6 cellular contexts compared by ENCODE assay signal in genomic region chr11:111878385-111878765, GRCh38. TPM values are rescaled to one million over a fixed set of nuclear protein-coding genes. Genes with fewer than 3 reads are reported as not detected.
DNase-seq lines count a peak whose midpoint lies in the region; ATAC-seq and TF ChIP-seq lines count a peak whose summit lies in the region.

No MANE protein-coding gene starts in this region.

- DNase-seq in breast epithelium (ENCODE audit: low spot score in 2 of 2) (no peak), GM13976 (ENCODE audit: low spot score) (no peak), HuH-7 (ENCODE audit: low spot score) (no peak)

- H2AFZ ChIP-seq in neuron (ENCODE audit: low read depth, low read length) = peak overlapping the region; percentile 95

- H3K4me3 ChIP-seq in breast epithelium (peak overlapping the region; percentile 67 to 85 (median 69)), neuron (ENCODE audit: low read length) (peak overlapping the region; percentile 74)

- H3K4me1 ChIP-seq in breast epithelium (no peaks in the 10 kb centered on the region), neuron (ENCODE audit: insufficient read depth, low read length) (peaks cover 12% of the 10 kb centered on the region)

- intact Hi-C loops in breast epithelium (cut with DNase I; ENCODE audit: low total_unique reads) = no loop called here

- in situ Hi-C loops in GM13976 (cut with MboI; ENCODE audit: low sequenced_read_pairs, unreplicated experiment) = no loop called here

- TF ChIP-seq POLR2A in breast epithelium (IDR thresholded peaks at IDR 0.05) = no peak

- no peaks in the 10 kb centered on the region for H3K27me3 ChIP-seq in breast epithelium
- no peaks in the 10 kb centered on the region for H3K27me3 ChIP-seq in neuron (ENCODE audit: insufficient read depth, low read length)

- H3K9me3 ChIP-seq in breast epithelium (no peaks in the 10 kb centered on the region), neuron (ENCODE audit: low read length) (no peaks in the 10 kb centered on the region)

- TF ChIP-seq CTCF in breast epithelium (IDR thresholded peaks at IDR 0.05) (no peak), GM13976 (IDR thresholded peaks at IDR 0.05; ENCODE audit: borderline replicate concordance, control extremely low read depth, extremely low read depth, insufficient read depth, missing control alignments) (no peak)

- ATAC-seq in GM18517 (IDR thresholded peaks at IDR 0.05; ENCODE audit: unreplicated experiment) (peak; percentile 24), HG03432 (IDR thresholded peaks at IDR 0.05; ENCODE audit: unreplicated experiment) (peak; percentile 13)

- H3K27ac ChIP-seq in breast epithelium = peak overlapping the region; percentile 95 to 99

- no peaks in the 10 kb centered on the region for H3K36me3 ChIP-seq in breast epithelium
- H3K36me3 ChIP-seq in neuron (ENCODE audit: insufficient read depth, low read length) = peaks cover 9% of the 10 kb centered on the region

RNA-seq across cellular contexts. Expression of gene FDXACB1, which starts 0.6 kb away (rescaled TPM):
- 1 to 10 TPM; 1.6 to 3.7 (median 3.3) TPM for total RNA-seq in breast epithelium

RNA-seq across cellular contexts. Expression of gene CFAP68, which starts 1.0 kb away (rescaled TPM):
- total RNA-seq in breast epithelium = 10 to 100 TPM; 29.6 to 35.1 (median 31.2) TPM

RNA-seq across cellular contexts. Expression of gene ALG9, which starts 7.0 kb away (rescaled TPM):
- total RNA-seq in breast epithelium = 10 to 100 TPM; 31.8 to 46.2 (median 43.9) TPM

RNA-seq across cellular contexts. Expression of gene CRYAB, which starts 33.2 kb away (rescaled TPM):
- 100 to 1,000 TPM; 132 to 299 (median 271) TPM for total RNA-seq in breast epithelium

RNA-seq across cellular contexts. Expression of gene HSPB2, which starts 34.2 kb away (rescaled TPM):
- 1 to 10 TPM in 2 of 3 donors, under 1 TPM in 1; 0.98 to 2.1 (median 1.2) TPM for total RNA-seq in breast epithelium
